In genomic region chr2:45470531-45470930, GRCh38 we compare ENCODE assay signal across 18 cellular contexts.
DNase-seq lines count a peak whose midpoint lies in the region; ATAC-seq, FAIRE-seq and TF ChIP-seq lines count a peak whose summit lies in the region.
"Had no signal": no experiment of that assay in that cellular context is flagged by ENCODE, and none has a peak within 500 bp of the region (broad histone marks: within the 10 kb centered on the region; RNA-seq: fewer than 3 reads in every experiment).

No MANE protein-coding gene starts in this region.

- no peaks in the 10 kb centered on the region for H3K9me2 ChIP-seq in PC-3 (replicated peaks; ENCODE audit: low read length)

- peak overlapping the region; percentile 72 for H3K27ac ChIP-seq in PC-3 (ENCODE audit: low read length)
- peak overlapping the region in 3 of 10 donors; percentile 16 to 49 (median 17) for H3K27ac ChIP-seq in heart right ventricle
- H3K27ac ChIP-seq in rectal smooth muscle tissue (ENCODE audit: low read depth, low read length) = peak overlapping the region; percentile 24
- H3K27ac ChIP-seq: suprapubic skin had no signal

- TF ChIP-seq CTCF in PC-3 (conservative IDR thresholded peaks at IDR 0.05; ENCODE audit: low read depth, low read length) (no peak), heart right ventricle (IDR thresholded peaks at IDR 0.05) (no peak)

- no peak overlapping the region for H3K4me3 ChIP-seq in PC-3 (ENCODE audit: low read length)
- no peak overlapping the region for H3K4me3 ChIP-seq in heart right ventricle
- no peak overlapping the region for H3K4me3 ChIP-seq in rectal smooth muscle tissue (ENCODE audit: low read length)
- H3K4me3 ChIP-seq: suprapubic skin had no signal

- ATAC-seq in PC-3 (no peak), heart right ventricle (peak in 6 of 8 donors; percentile 55 to 86 (median 79)), GM18907 (IDR thresholded peaks at IDR 0.05; ENCODE audit: unreplicated experiment) (no peak)
- ATAC-seq: activated CD8-positive, alpha-beta T cell treated with anti-CD3 and anti-CD28 coated beads for 36 hours had no signal

- POLR2A ChIA-PET in PC-3 (lab: Charles Lee; ENCODE audit: unreplicated experiment) = no interaction called here

- BruUV-seq in PC-3 (replicated peaks; lab: Mats Ljungman, UMichigan) = no TSS peak

- H3K4me1 ChIP-seq in PC-3 (ENCODE audit: insufficient read depth, low read length) (peaks cover 18% of the 10 kb centered on the region), heart right ventricle (peaks cover 0 to 25% (median 15%) of the 10 kb centered on the region in 9 donors), rectal smooth muscle tissue (ENCODE audit: control insufficient read depth, insufficient read depth, low read length) (peaks cover 4% of the 10 kb centered on the region)
- H3K4me1 ChIP-seq: suprapubic skin had no signal

- H3K36me3 ChIP-seq in PC-3 (ENCODE audit: low read depth, low read length) = no peaks in the 10 kb centered on the region
- peaks cover 0 to 17% (median 0%) of the 10 kb centered on the region in 9 donors for H3K36me3 ChIP-seq in heart right ventricle
- peaks cover 2% of the 10 kb centered on the region for H3K36me3 ChIP-seq in rectal smooth muscle tissue (ENCODE audit: control insufficient read depth, insufficient read depth, low read length)
- H3K36me3 ChIP-seq: suprapubic skin had no signal

- no peaks in the 10 kb centered on the region for H3F3A ChIP-seq in PC-3 (ENCODE audit: low read length, unreplicated experiment)

- no peaks in the 10 kb centered on the region for H4K20me1 ChIP-seq in PC-3 (ENCODE audit: low read length)

- DNase-seq in GM12891 (ENCODE audit: insufficient read length, low spot score) (no peak), PC-3 (peak; percentile 4), heart right ventricle (peak in 1 of 2 donors; percentile 11), NK-92 (lab: John Stamatoyannopoulos, UW; ENCODE audit: unreplicated experiment) (no peak)
- no peak for DNase-seq in activated CD4-positive, alpha-beta T cell treated with anti-CD3 and anti-CD28 coated beads for 1 hour
- no peak for DNase-seq in activated CD8-positive, alpha-beta memory T cell treated with anti-CD3 and anti-CD28 coated beads, Interleukin-2, amount 50 U/mL, for 4 hours
- DNase-seq: activated CD8-positive, alpha-beta T cell treated with anti-CD3 and anti-CD28 coated beads for 36 hours; mammary epithelial cell; NCI-H187 treated with DMSO at 0.1 percent for 48 hours; NCI-H526; retina; stimulated activated CD4-positive, alpha-beta T cell treated with anti-CD3 and anti-CD28 coated beads, Interleukin-2, amount 100 ng/mL, for 24 hours had no signal

- no peaks in the 10 kb centered on the region for H3K27me3 ChIP-seq in PC-3 (ENCODE audit: low read length)
- H3K27me3 ChIP-seq in heart right ventricle = no peaks in the 10 kb centered on the region
- H3K27me3 ChIP-seq in rectal smooth muscle tissue (ENCODE audit: control insufficient read depth, insufficient read depth, low read length) = no peaks in the 10 kb centered on the region
- H3K27me3 ChIP-seq: suprapubic skin had no signal

- peak; percentile 69 for FAIRE-seq in GM12891 (lab: Jason Lieb, UNC)
- FAIRE-seq: endothelial cell of umbilical vein, H1 had no signal

- H3K79me2 ChIP-seq in PC-3 (ENCODE audit: low read length) = no peaks in the 10 kb centered on the region

- H3K4me2 ChIP-seq in PC-3 (ENCODE audit: low read length) = peak overlapping the region; percentile 26; the same call in 1 of the 2 replicates

- WGBS in heart right ventricle, 2 donors = 46 to 47% methylated on average over 3 of the region's 3 CpGs

- H3K9me3 ChIP-seq in PC-3 (ENCODE audit: low read length) (no peaks in the 10 kb centered on the region), heart right ventricle (no peaks in the 10 kb centered on the region)
- H3K9me3 ChIP-seq: Caco-2, suprapubic skin had no signal

- CTCF ChIA-PET in PC-3 (lab: Charles Lee) = interaction anchor here (0.6 kb wide), 1 partner anchor 232 kb away, joined by 3 read pairs; no protein-coding TSS in a partner anchor

- peak overlapping the region; percentile 18; the same call in 1 of the 2 replicates for H3K9ac ChIP-seq in PC-3 (ENCODE audit: low read length)
- H3K9ac ChIP-seq in rectal smooth muscle tissue (ENCODE audit: low read length) = no peak overlapping the region

- no peak overlapping the region for H2AFZ ChIP-seq in PC-3 (ENCODE audit: low read length)

- no peak for TF ChIP-seq POLR2A in GM12891 (IDR thresholded peaks at IDR 0.05; ENCODE audit: low read depth, low read length)

- intact Hi-C loops in PC-3 (cut with micrococcal nuclease) = no loop called here
- intact Hi-C loops in heart right ventricle (cut with DNase I) = loop anchor here in 1 of 10 donors (10.0 kb wide), 1 partner anchor 46 kb away; no protein-coding TSS in a partner anchor

TF ChIP-seq in GM12891, 5 proteins besides CTCF, POLR2A, EP300 and RAD21:
- TF ChIP-seq PAX5 (IDR thresholded peaks at IDR 0.05; ENCODE audit: insufficient read depth, low read length, severe bottlenecking) = no peak
- TF ChIP-seq POU2F2 (IDR thresholded peaks at IDR 0.05; ENCODE audit: low read depth, low read length) = no peak
- TF ChIP-seq SPI1 (IDR thresholded peaks at IDR 0.05; ENCODE audit: low read depth, low read length) = no peak
- no peak for TF ChIP-seq POLR2AphosphoS5 (IDR thresholded peaks at IDR 0.05; ENCODE audit: low read depth, low read length)
- TF ChIP-seq TAF1 (IDR thresholded peaks at IDR 0.05; ENCODE audit: low read depth, low read length) = no peak

Comparison
In these comparisons a context has a peak if more than half of its experiments do, and no peak if none do; other contexts are left out.
1. ATAC-seq: peak in heart right ventricle (6 of 8); none in PC-3 (single experiment) and GM18907 (single experiment).